Comparison of ENCODE assay signal across 8 cellular contexts in the genomic region with DNA sequence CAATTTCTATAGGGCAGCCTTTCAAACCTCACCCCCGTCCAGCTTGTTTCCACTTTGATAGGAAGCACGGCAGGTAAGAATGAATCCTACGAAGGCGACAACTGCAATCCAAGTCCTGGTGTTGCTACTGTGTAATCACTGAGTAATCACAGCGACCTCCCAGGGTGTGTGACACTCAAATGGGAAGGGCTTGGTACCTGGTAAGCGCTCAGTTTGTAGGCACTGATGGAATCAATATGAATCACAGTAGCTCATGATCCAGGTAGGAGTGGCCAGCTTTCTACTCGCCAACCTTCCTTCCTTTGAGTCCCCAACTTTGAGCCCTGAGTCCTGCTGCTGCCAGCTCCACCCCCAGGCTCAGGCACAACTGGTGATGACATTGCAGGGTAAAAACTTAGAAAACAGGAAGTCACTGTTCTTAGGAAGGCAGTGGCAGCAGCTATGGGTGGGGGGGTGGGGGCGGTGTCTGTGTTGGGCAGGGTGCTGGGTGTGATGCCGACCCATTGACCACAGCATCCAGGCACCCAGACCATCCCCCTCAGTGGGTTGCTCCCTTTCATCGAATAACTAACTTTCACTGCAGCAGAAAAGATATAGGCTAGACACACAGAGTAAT.
DNase-seq lines count a peak whose midpoint lies in the region; ATAC-seq and TF ChIP-seq lines count a peak whose summit lies in the region.

No MANE protein-coding gene starts in this region.

- no peaks in the 10 kb centered on the region for H3K9me3 ChIP-seq in WERI-Rb-1 (ENCODE audit: severe bottlenecking)

- no peak overlapping the region for H3K27ac ChIP-seq in WERI-Rb-1

- no peaks in the 10 kb centered on the region for H3K27me3 ChIP-seq in WERI-Rb-1 (ENCODE audit: insufficient read depth, low read depth, severe bottlenecking)

- peak; percentile 53 for DNase-seq in HT1080 (ENCODE audit: low read depth)
- DNase-seq in effector CD8-positive, alpha-beta T cell (lab: John Stamatoyannopoulos, UW) = peak; percentile 56
- DNase-seq in stimulated activated CD4-positive, alpha-beta T cell treated with anti-CD3 and anti-CD28 coated beads, TNF-alpha, amount 100 ng/mL, for 4 hours (ENCODE audit: low read depth in 3 of 3) = peak; percentile 32 to 41 (median 33)
- DNase-seq in WERI-Rb-1 = no peak
- no peak for DNase-seq in NCI-H524 treated with DMSO at 0.1 percent for 48 hours (lab: John Stamatoyannopoulos, UW)

- no peak overlapping the region for H3K4me3 ChIP-seq in WERI-Rb-1 (ENCODE audit: low read depth, low read length)

- no peaks in the 10 kb centered on the region for H3K36me3 ChIP-seq in WERI-Rb-1

- ATAC-seq in GM19372 (IDR thresholded peaks at IDR 0.05; ENCODE audit: low read depth, unreplicated experiment) (peak; percentile 85), GM19035 (IDR thresholded peaks at IDR 0.05; ENCODE audit: unreplicated experiment) (no peak)
- ATAC-seq in activated CD4-positive, CD25-positive, alpha-beta regulatory T cell treated with anti-CD3 and anti-CD28 coated beads, Interleukin-2, amount 50 U/mL, for 24 hours = peak; percentile 82 to 85

- TF ChIP-seq CTCF in WERI-Rb-1 (IDR thresholded peaks at IDR 0.05; ENCODE audit: low read depth, low read length) = no peak

Comparison
In these comparisons a context has a peak if more than half of its experiments do, and no peak if none do; other contexts are left out.
1. DNase-seq: peak in HT1080 (single experiment), effector CD8-positive, alpha-beta T cell (single experiment) and stimulated activated CD4-positive, alpha-beta T cell treated with anti-CD3 and anti-CD28 coated beads, TNF-alpha, amount 100 ng/mL, for 4 hours (3 of 3); none in WERI-Rb-1 (single experiment) and NCI-H524 treated with DMSO at 0.1 percent for 48 hours (single experiment).